In genomic region chr1:23930861-23931471, GRCh38 we compare ENCODE assay signal across 10 cellular contexts. TPM values are rescaled to one million over a fixed set of nuclear protein-coding genes. Genes with fewer than 3 reads are reported as not detected.
A peak's percentile ranks its signal among the peaks of the same experiment; 100 is the strongest.
DNase-seq lines count a peak whose midpoint lies in the region; FAIRE-seq and TF ChIP-seq lines count a peak whose summit lies in the region.
"Had no signal": no experiment of that assay in that cellular context is flagged by ENCODE, and none has a peak within 500 bp of the region (broad histone marks: within the 10 kb centered on the region; RNA-seq: fewer than 3 reads in every experiment).

No MANE protein-coding gene starts in this region.

- no peak for TF ChIP-seq RAD21 in H1 (IDR thresholded peaks at IDR 0.05 in 1 of 2, conservative IDR thresholded peaks at IDR 0.05 in 1 of 2; ENCODE audit: low read depth in 2 of 2, low read length in 2 of 2)

- H3K14ac ChIP-seq in H1 (ENCODE audit: insufficient read length) (no peak overlapping the region), neuronal stem cell (ENCODE audit: low read length) (no peak overlapping the region)

- 81% methylated on average over 11 of the region's 11 CpGs; no CpG with 5 or more reads in 1 of the 2 experiments for WGBS in H1 (ENCODE audit: extremely low coverage in 1 of 2, insufficient coverage in 1 of 2, insufficient read length in 1 of 2, insufficient replicate concordance in 2 of 2, low coverage in 1 of 2, low lambda C conversion rate in 2 of 2, missing lambda C conversion rate in 1 of 2), 2 experiments
- WGBS in neuronal stem cell (ENCODE audit: extremely low coverage in 2 of 2, insufficient read length in 2 of 2, insufficient replicate concordance in 1 of 2), 2 donors, result no CpG with 5 or more reads among the region's 11 CpGs

- POLR2A ChIA-PET in H1 (lab: Charles Lee; ENCODE audit: partially characterized antibody), result interaction anchor here (1.1 to 2.0 kb wide), 4 partner anchors 14 to 219 kb away, joined by 3 to 7 read pairs (median 4); partner anchors contain the start of gene SRSF10

- H3K23ac ChIP-seq in H1 (ENCODE audit: insufficient read length) (no peak overlapping the region), neuronal stem cell (ENCODE audit: low read depth, low read length, poor library complexity) (no peak overlapping the region)

- H2AFZ ChIP-seq in H1 (ENCODE audit: low read length), result peak overlapping the region; percentile 68; the same call in 1 of the 2 replicates
- peak overlapping the region; percentile 17 for H2AFZ ChIP-seq in neuronal stem cell (ENCODE audit: low read length)

- no peak overlapping the region for H3K9ac ChIP-seq in H1 (replicated peaks in 1 of 4; ENCODE audit: extremely low read depth in 1 of 4, low read depth in 3 of 4, low read length in 3 of 4)
- no peak overlapping the region for H3K9ac ChIP-seq in neuronal stem cell (ENCODE audit: low read depth, low read length, poor library complexity)

- H2BK12ac ChIP-seq in H1 (ENCODE audit: low read depth, low read length) (no peak overlapping the region), neuronal stem cell (ENCODE audit: low read length) (no peak overlapping the region)

- H2BK20ac ChIP-seq in H1 (ENCODE audit: low read length), result no peak overlapping the region

- H3K79me2 ChIP-seq in H1 (ENCODE audit: control insufficient read depth in 1 of 2, insufficient read depth in 2 of 2, low read length in 2 of 2), result no peaks in the 10 kb centered on the region

- H3K79me1 ChIP-seq in H1 (ENCODE audit: low read depth, low read length) (no peaks in the 10 kb centered on the region), neuronal stem cell (ENCODE audit: low read depth, low read length) (no peaks in the 10 kb centered on the region)

- H3K18ac ChIP-seq in H1 (ENCODE audit: extremely low read depth, low read length) (no peak overlapping the region), neuronal stem cell (ENCODE audit: low read length) (no peak overlapping the region)

- H2BK5ac ChIP-seq in H1 (ENCODE audit: low read depth, low read length) (no peak overlapping the region), neuronal stem cell (ENCODE audit: low read length) (no peak overlapping the region)

- no peak overlapping the region for H4K91ac ChIP-seq in H1 (replicated peaks; ENCODE audit: insufficient read length, low read length)
- H4K91ac ChIP-seq in neuronal stem cell (ENCODE audit: low read depth, low read length, poor library complexity), result no peak overlapping the region

- H2AK5ac ChIP-seq in H1 (ENCODE audit: low read depth, low read length) (no peak overlapping the region), neuronal stem cell (ENCODE audit: low read depth, low read length) (no peak overlapping the region)

- H3K4me1 ChIP-seq in H1 (replicated peaks in 1 of 4; ENCODE audit: control insufficient read depth in 3 of 4, insufficient read depth in 4 of 4, low read length in 3 of 4), result no peaks in the 10 kb centered on the region
- peaks cover 0 to 4% of the 10 kb centered on the region in 2 donors for H3K4me1 ChIP-seq in neuronal stem cell (ENCODE audit: control insufficient read depth in 2 of 2, insufficient read depth in 1 of 2, low read depth in 1 of 2, low read length in 2 of 2)

- no peak overlapping the region for H3K4ac ChIP-seq in H1 (replicated peaks; ENCODE audit: insufficient read length, low read depth, low read length)
- no peak overlapping the region for H3K4ac ChIP-seq in neuronal stem cell (ENCODE audit: low read length)

- no peak overlapping the region for H4K5ac ChIP-seq in H1 (ENCODE audit: insufficient read length, low read depth, low read length)

- H3K9me3 ChIP-seq in H1 (ENCODE audit: insufficient read depth in 2 of 2, low read depth in 1 of 2, low read length in 1 of 2) (peaks cover 0 to 6% of the 10 kb centered on the region in 2 experiments; a peak in 1 of 4 replicates), neuronal stem cell (replicated peaks in 1 of 2; ENCODE audit: control insufficient read depth in 2 of 2, insufficient read depth in 1 of 2, low read depth in 1 of 2, low read length in 2 of 2) (no peaks in the 10 kb centered on the region), WERI-Rb-1 (ENCODE audit: severe bottlenecking) (no peaks in the 10 kb centered on the region)

- H3K56ac ChIP-seq in H1 (replicated peaks; ENCODE audit: insufficient read length, low read depth, low read length), result no peak overlapping the region

- TF ChIP-seq EP300 in H1 (IDR thresholded peaks at IDR 0.05; ENCODE audit: borderline replicate concordance in 1 of 2, low read depth in 2 of 2, low read length in 2 of 2), result no peak

- H4K8ac ChIP-seq in H1 (ENCODE audit: extremely low read depth, insufficient read depth, low read length), result no peak overlapping the region
- H4K8ac ChIP-seq in neuronal stem cell (ENCODE audit: low read depth, low read length), result no peak overlapping the region

- H2BK120ac ChIP-seq in H1 (replicated peaks; ENCODE audit: low read depth, low read length) (no peak overlapping the region), neuronal stem cell (ENCODE audit: low read depth, low read length) (no peak overlapping the region)

- H3K4me2 ChIP-seq in H1 (ENCODE audit: insufficient read depth in 1 of 2, low read depth in 2 of 2, low read length in 2 of 2) (no peak overlapping the region), neuronal stem cell (ENCODE audit: insufficient read depth, low read length, poor library complexity, severe bottlenecking) (peak overlapping the region; percentile 12)

- TF ChIP-seq CTCF in AG09309 (IDR thresholded peaks at IDR 0.05; ENCODE audit: control insufficient read depth, insufficient read depth, low read depth, low read length, missing control alignments), result no peak
- TF ChIP-seq CTCF in H1 (IDR thresholded peaks at IDR 0.05; ENCODE audit: control extremely low read depth in 1 of 3, insufficient read depth in 1 of 3, low read depth in 1 of 3, low read length in 3 of 3), result no peak
- no peak for TF ChIP-seq CTCF in WERI-Rb-1 (IDR thresholded peaks at IDR 0.05; ENCODE audit: low read depth, low read length)

- H3K27ac ChIP-seq in H1 (ENCODE audit: low read depth, low read length) (no peak overlapping the region), neuronal stem cell (replicated peaks; ENCODE audit: low read length) (peak overlapping the region; percentile 52), WERI-Rb-1 (no peak overlapping the region)
- H3K27ac ChIP-seq: VCaP had no signal

- no peaks in the 10 kb centered on the region for H3K23me2 ChIP-seq in H1 (ENCODE audit: low read depth, low read length)

- no peak for TF ChIP-seq POLR2A in H1 (IDR thresholded peaks at IDR 0.05; ENCODE audit: control extremely low read depth in 1 of 2, low read depth in 2 of 2, low read length in 2 of 2)

- peak; percentile 78 for DNase-seq in AG09309 (ENCODE audit: low read depth)
- peak; percentile 24 for DNase-seq in LHCN-M2 (ENCODE audit: low read depth)
- DNase-seq in H1 (ENCODE audit: low read depth in 1 of 2, low spot score in 2 of 2), result no peak
- DNase-seq in neuronal stem cell (ENCODE audit: low spot score), result no peak
- no peak for DNase-seq in activated CD8-positive, alpha-beta memory T cell treated with anti-CD3 and anti-CD28 coated beads, Interleukin-2, amount 50 U/mL, for 4 hours
- no peak for DNase-seq in WERI-Rb-1
- no peak for DNase-seq in NCI-H2196 (lab: John Stamatoyannopoulos, UW; ENCODE audit: unreplicated experiment)
- DNase-seq in globus pallidus (ENCODE audit: low spot score), result no peak
- DNase-seq: CD8-positive, alpha-beta memory T cell had no signal

- CTCF ChIA-PET in H1 (lab: Charles Lee; ENCODE audit: partially characterized antibody), result interaction anchor here (0.6 to 2.5 kb wide), 5 partner anchors 15 to 159 kb away, joined by 3 to 8 read pairs (median 3); no protein-coding TSS in a partner anchor

- H3K36me3 ChIP-seq in H1 (ENCODE audit: control insufficient read depth in 2 of 4, insufficient read depth in 4 of 4, low read length in 3 of 4) (no peaks in the 10 kb centered on the region; a peak in 1 of 8 replicates), neuronal stem cell (replicated peaks in 1 of 2; ENCODE audit: control insufficient read depth in 2 of 2, insufficient read depth in 2 of 2, low read length in 2 of 2) (no peaks in the 10 kb centered on the region), WERI-Rb-1 (no peaks in the 10 kb centered on the region)

- H3K27me3 ChIP-seq in H1 (replicated peaks in 1 of 4; ENCODE audit: control insufficient read depth in 3 of 4, extremely low read depth in 1 of 4, insufficient read depth in 3 of 4, low read length in 3 of 4) (no peaks in the 10 kb centered on the region), neuronal stem cell (ENCODE audit: control insufficient read depth in 3 of 3, insufficient read depth in 3 of 3, low read depth in 1 of 3, low read length in 3 of 3) (no peaks in the 10 kb centered on the region), WERI-Rb-1 (ENCODE audit: insufficient read depth, low read depth, severe bottlenecking) (no peaks in the 10 kb centered on the region)

- H3K4me3 ChIP-seq in AG09309 (ENCODE audit: control insufficient read depth, low read depth, low read length) (no peak overlapping the region; the same call in 1 of the 2 replicates), H1 (ENCODE audit: extremely low read depth in 1 of 4, insufficient read depth in 2 of 4, low read depth in 3 of 4, low read length in 4 of 4) (no peak overlapping the region), neuronal stem cell (ENCODE audit: low read length in 2 of 2) (no peak overlapping the region), WERI-Rb-1 (ENCODE audit: low read depth, low read length) (no peak overlapping the region)

- FAIRE-seq in H1 (lab: Jason Lieb, UNC), result no peak

- H4K20me1 ChIP-seq in H1 (replicated peaks in 1 of 2; ENCODE audit: control insufficient read depth in 1 of 2, insufficient read depth in 2 of 2, low read length in 2 of 2), result no peaks in the 10 kb centered on the region

- H2BK15ac ChIP-seq in H1 (ENCODE audit: low read length) (no peak overlapping the region), neuronal stem cell (ENCODE audit: low read length) (no peak overlapping the region)

RNA-seq across cellular contexts. Expression of gene CNR2, which starts 17.8 kb away (rescaled TPM):
- under 0.01 TPM in 1 of 2 replicates, not detected in the other for total RNA-seq in LHCN-M2 (2014; rRNA removed)
- not detected for polyA plus RNA-seq in LHCN-M2 (2012)
- not detected in 2 replicates for total RNA-seq in H1 (2021; fragmentation: NEBNext Ultra II Directional; extraction: Animal tissue kit (Norgen Biotek cat#: 25700))
- polyA plus RNA-seq in H1 (2011; rRNA removed), result not detected in 2 replicates
- polyA plus RNA-seq in H1 (2011; cell fraction: cytosol; rRNA removed), result not detected
- not detected for polyA plus RNA-seq in H1 (2011; cell fraction: nucleus; rRNA removed)
- not detected in 4 replicates for polyA plus RNA-seq in H1 (2012, experiment 1 of 2)
- not detected for polyA plus RNA-seq in H1 (2012, experiment 2 of 2)
- not detected for polyA plus RNA-seq in H1 (2013, experiment 1 of 2)
- polyA plus RNA-seq in H1 (2013, experiment 2 of 2), result not detected
- polyA minus RNA-seq in H1 (2011; rRNA and poly(A)+ RNA removed), result not detected in 2 replicates
- polyA minus RNA-seq in H1 (2011; cell fraction: cytosol; rRNA and poly(A)+ RNA removed), result not detected
- not detected for polyA minus RNA-seq in H1 (2011; cell fraction: nucleus; rRNA and poly(A)+ RNA removed)
- polyA plus RNA-seq in neuronal stem cell (2013, experiment 1 of 2), result 0.01 TPM
- not detected for polyA plus RNA-seq in neuronal stem cell (2013, experiment 2 of 2)

RNA-seq across cellular contexts. Expression of gene PNRC2, which starts 28.7 kb away (rescaled TPM):
- 71.4 and 88.2 TPM in 2 replicates for total RNA-seq in LHCN-M2 (2014; rRNA removed)
- 27.5 TPM for polyA plus RNA-seq in LHCN-M2 (2012)
- total RNA-seq in H1 (2021; fragmentation: NEBNext Ultra II Directional; extraction: Animal tissue kit (Norgen Biotek cat#: 25700)), result 139 and 147 TPM in 2 replicates
- 57.5 and 84.0 TPM in 2 replicates for polyA plus RNA-seq in H1 (2011; rRNA removed)
- 101 TPM for polyA plus RNA-seq in H1 (2011; cell fraction: cytosol; rRNA removed)
- polyA plus RNA-seq in H1 (2011; cell fraction: nucleus; rRNA removed), result 31.5 TPM
- polyA plus RNA-seq in H1 (2012, experiment 1 of 2), result 65.3 to 149 TPM (median 106 TPM) in 4 replicates
- 9.4 TPM for polyA plus RNA-seq in H1 (2012, experiment 2 of 2)
- polyA plus RNA-seq in H1 (2013, experiment 1 of 2), result 110 TPM
- polyA plus RNA-seq in H1 (2013, experiment 2 of 2), result 114 TPM
- polyA minus RNA-seq in H1 (2011; rRNA and poly(A)+ RNA removed), result 51.1 and 57.6 TPM in 2 replicates
- polyA minus RNA-seq in H1 (2011; cell fraction: cytosol; rRNA and poly(A)+ RNA removed), result 65.0 TPM
- polyA minus RNA-seq in H1 (2011; cell fraction: nucleus; rRNA and poly(A)+ RNA removed), result 36.4 TPM
- polyA plus RNA-seq in neuronal stem cell (2013, experiment 1 of 2), result 227 TPM
- polyA plus RNA-seq in neuronal stem cell (2013, experiment 2 of 2), result 230 TPM

RNA-seq across cellular contexts. Expression of gene SRSF10, which starts 49.2 kb away (rescaled TPM):
- total RNA-seq in LHCN-M2 (2014; rRNA removed), result 116 and 125 TPM in 2 replicates
- 45.2 TPM for polyA plus RNA-seq in LHCN-M2 (2012)
- 194 TPM in 2 replicates for total RNA-seq in H1 (2021; fragmentation: NEBNext Ultra II Directional; extraction: Animal tissue kit (Norgen Biotek cat#: 25700))
- 155 and 164 TPM in 2 replicates for polyA plus RNA-seq in H1 (2011; rRNA removed)
- 199 TPM for polyA plus RNA-seq in H1 (2011; cell fraction: cytosol; rRNA removed)
- polyA plus RNA-seq in H1 (2011; cell fraction: nucleus; rRNA removed), result 110 TPM
- 121 to 182 TPM (median 137 TPM) in 4 replicates for polyA plus RNA-seq in H1 (2012, experiment 1 of 2)
- 18.2 TPM for polyA plus RNA-seq in H1 (2012, experiment 2 of 2)
- 130 TPM for polyA plus RNA-seq in H1 (2013, experiment 1 of 2)
- polyA plus RNA-seq in H1 (2013, experiment 2 of 2), result 120 TPM
- polyA minus RNA-seq in H1 (2011; rRNA and poly(A)+ RNA removed), result 134 and 159 TPM in 2 replicates
- polyA minus RNA-seq in H1 (2011; cell fraction: cytosol; rRNA and poly(A)+ RNA removed), result 126 TPM
- polyA minus RNA-seq in H1 (2011; cell fraction: nucleus; rRNA and poly(A)+ RNA removed), result 255 TPM
- polyA plus RNA-seq in neuronal stem cell (2013, experiment 1 of 2), result 97.6 TPM
- polyA plus RNA-seq in neuronal stem cell (2013, experiment 2 of 2), result 99.1 TPM

Comparison
In these comparisons a context has a peak if more than half of its experiments do, and no peak if none do; other contexts are left out.
1. DNase-seq: peak in AG09309 (single experiment) and LHCN-M2 (single experiment); none in H1 (0 of 2), neuronal stem cell (single experiment), activated CD8-positive, alpha-beta memory T cell treated with anti-CD3 and anti-CD28 coated beads, Interleukin-2, amount 50 U/mL, for 4 hours (single experiment), WERI-Rb-1 (single experiment), NCI-H2196 (single experiment) and globus pallidus (single experiment).